Comparison of ENCODE assay signal across 15 cellular contexts in the genomic region with DNA sequence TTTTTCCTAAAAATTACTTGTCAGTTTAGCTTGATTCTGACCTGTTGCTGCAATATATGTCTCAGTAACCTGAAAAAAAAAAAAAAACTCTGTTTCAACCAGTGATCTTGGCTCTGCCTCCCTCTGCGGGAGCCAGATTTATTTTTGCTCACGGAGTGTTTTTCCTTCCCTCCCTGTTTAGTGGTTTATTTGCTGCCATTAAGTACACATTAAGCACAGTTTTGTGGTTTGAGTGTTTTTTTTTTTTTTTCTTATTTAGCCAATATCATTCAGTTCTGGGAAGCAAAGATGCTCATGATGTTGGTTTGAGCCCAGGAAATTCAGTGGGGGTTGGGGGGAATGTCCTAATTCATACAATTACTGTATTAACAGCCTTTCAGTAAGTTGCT.
A peak's percentile ranks its signal among the peaks of the same experiment; 100 is the strongest.
DNase-seq lines count a peak whose midpoint lies in the region; TF ChIP-seq lines count a peak whose summit lies in the region.
"Had no signal": no experiment of that assay in that cellular context is flagged by ENCODE, and none has a peak within 500 bp of the region (broad histone marks: within the 10 kb centered on the region; RNA-seq: fewer than 3 reads in every experiment).

No MANE protein-coding gene starts in this region.

- no peak for TF ChIP-seq CTCF in astrocyte of the cerebellum (IDR thresholded peaks at IDR 0.05; ENCODE audit: low read depth, low read length, missing control alignments)

- POLR2A ChIA-PET in activated CD4-positive, alpha-beta memory T cell treated with anti-CD3 and anti-CD28 coated beads, Interleukin-2, amount 10 ng/mL, durations not matched to agents 7 days and 5 days (lab: Charles Lee): no interaction called here

- H3K4me3 Mint-ChIP-seq in activated CD4-positive, alpha-beta memory T cell treated with anti-CD3 and anti-CD28 coated beads, Interleukin-2, amount 10 ng/mL, durations not matched to agents 7 days and 5 days: no peak overlapping the region
- H3K4me3 Mint-ChIP-seq: WTC11 had no signal

- H3K27ac Mint-ChIP-seq in activated CD4-positive, alpha-beta memory T cell treated with anti-CD3 and anti-CD28 coated beads, Interleukin-2, amount 10 ng/mL, durations not matched to agents 7 days and 5 days: no peak overlapping the region

- H3K4me1 Mint-ChIP-seq in activated CD4-positive, alpha-beta memory T cell treated with anti-CD3 and anti-CD28 coated beads, Interleukin-2, amount 10 ng/mL, durations not matched to agents 7 days and 5 days: no peaks in the 10 kb centered on the region

- CTCF ChIA-PET in activated CD4-positive, alpha-beta memory T cell treated with anti-CD3 and anti-CD28 coated beads, Interleukin-2, amount 10 ng/mL, durations not matched to agents 7 days and 5 days (lab: Charles Lee): no interaction called here

- H3K4me3 ChIP-seq in astrocyte of the cerebellum (ENCODE audit: low read depth, low read length) (no peak overlapping the region), skeletal muscle cell (ENCODE audit: low read depth, low read length) (no peak overlapping the region)
- H3K4me3 ChIP-seq: GM23248, thoracic aorta had no signal

- H3K9me3 Mint-ChIP-seq in activated CD4-positive, alpha-beta memory T cell treated with anti-CD3 and anti-CD28 coated beads, Interleukin-2, amount 10 ng/mL, durations not matched to agents 7 days and 5 days: no peaks in the 10 kb centered on the region

- in situ Hi-C loops in astrocyte of the cerebellum (cut with HindIII; ENCODE audit: low sequenced_read_pairs): no loop called here

- DNase-seq in EH (ENCODE audit: low read depth) (peak; percentile 63), astrocyte of the cerebellum (ENCODE audit: low read depth) (peak; percentile 16), foreskin melanocyte (peak; percentile 50), skeletal muscle cell (ENCODE audit: low read depth) (peak; percentile 8), hepatic stellate cell (ENCODE audit: low spot score) (no peak)
- DNase-seq in activated CD4-positive, alpha-beta T cell treated with anti-CD3 and anti-CD28 coated beads for 1 hour: no peak
- no peak for DNase-seq in activated CD4-positive, alpha-beta T cell treated with anti-CD3 and anti-CD28 coated beads for 4 hours
- DNase-seq in activated CD4-positive, alpha-beta memory T cell treated with anti-CD3 and anti-CD28 coated beads, Interleukin-2, amount 10 ng/mL, durations not matched to agents 7 days and 5 days: no peak
- DNase-seq: effector memory CD4-positive, alpha-beta T cell; glutamatergic neuron; kidney; NCI-H2107 had no signal

- H3K27me3 Mint-ChIP-seq in activated CD4-positive, alpha-beta memory T cell treated with anti-CD3 and anti-CD28 coated beads, Interleukin-2, amount 10 ng/mL, durations not matched to agents 7 days and 5 days: peaks cover 3% of the 10 kb centered on the region

- H3K36me3 Mint-ChIP-seq in activated CD4-positive, alpha-beta memory T cell treated with anti-CD3 and anti-CD28 coated beads, Interleukin-2, amount 10 ng/mL, durations not matched to agents 7 days and 5 days (ENCODE audit: low read depth): no peaks in the 10 kb centered on the region

Comparison
In these comparisons a context has a peak if more than half of its experiments do, and no peak if none do; other contexts are left out.
1. DNase-seq: peak in EH (single experiment), astrocyte of the cerebellum (single experiment), foreskin melanocyte (single experiment) and skeletal muscle cell (single experiment); none in activated CD4-positive, alpha-beta T cell treated with anti-CD3 and anti-CD28 coated beads for 1 hour (single experiment), activated CD4-positive, alpha-beta T cell treated with anti-CD3 and anti-CD28 coated beads for 4 hours (0 of 2), hepatic stellate cell (single experiment) and activated CD4-positive, alpha-beta memory T cell treated with anti-CD3 and anti-CD28 coated beads, Interleukin-2, amount 10 ng/mL, durations not matched to agents 7 days and 5 days (single experiment).